Comparison of ENCODE assay signal across 20 cellular contexts in the genomic region with DNA sequence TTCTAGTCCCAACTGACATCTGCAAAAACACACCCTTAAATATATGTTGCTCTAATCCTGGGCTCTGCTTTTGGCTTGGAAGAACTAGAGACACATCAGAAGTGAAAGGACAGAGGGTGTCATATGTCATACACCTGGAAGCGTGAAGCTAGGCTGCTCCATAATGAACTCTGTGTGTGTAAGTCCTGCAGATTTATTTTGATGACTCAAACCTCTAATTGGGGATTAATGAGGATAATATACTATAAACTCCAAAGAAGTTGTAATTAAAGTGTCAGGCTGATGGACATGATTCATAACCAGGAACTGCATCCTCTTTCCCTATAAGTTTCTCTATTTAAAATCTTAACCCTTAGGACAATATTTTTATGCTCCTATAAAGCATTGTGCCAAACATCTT. TPM values are rescaled to one million over a fixed set of nuclear protein-coding genes. Genes with fewer than 3 reads are reported as not detected.
"Had no signal": no experiment of that assay in that cellular context is flagged by ENCODE, and none has a peak within 500 bp of the region (broad histone marks: within the 10 kb centered on the region; RNA-seq: fewer than 3 reads in every experiment).

No MANE protein-coding gene starts in this region.

- H3K4me3 ChIP-seq: lower lobe of right lung, tibial artery, vagina had no signal

- H3K9me3 ChIP-seq: lower lobe of right lung, neutrophil, vagina had no signal

- H3K36me3 ChIP-seq: lower lobe of right lung, neutrophil, tibial artery, vagina had no signal

- DNase-seq: activated CD4-positive, alpha-beta T cell treated with anti-CD3 and anti-CD28 coated beads for 4 hours; activated CD8-positive, alpha-beta memory T cell treated with anti-CD3 and anti-CD28 coated beads, Interleukin-2, amount 50 U/mL, for 4 hours; activated CD8-positive, alpha-beta T cell treated with anti-CD3 and anti-CD28 coated beads for 36 hours; activated gamma-delta T cell treated with Interleukin-2 at 50 U/mL for 16 hours; activated naive CD8-positive, alpha-beta T cell treated with anti-CD3 and anti-CD28 coated beads, Interleukin-2, amount 10 ng/mL, durations not matched to agents 7 days and 5 days; activated T-cell treated with anti-CD3 and anti-CD28 coated beads, Interleukin-2, amount 50 U/mL, for 72 hours; endodermal cell; erythroblast; left cardiac atrium; lower lobe of right lung; stimulated activated CD4-positive, alpha-beta T cell treated with anti-CD3 and anti-CD28 coated beads, Interleukin-4, amount 100 ng/mL, for 4 hours; tibial artery had no signal

- H3K27ac Mint-ChIP-seq: activated CD8-positive, alpha-beta T cell treated with anti-CD3 and anti-CD28 coated beads for 36 hours; activated naive CD8-positive, alpha-beta T cell treated with anti-CD3 and anti-CD28 coated beads, Interleukin-2, amount 10 ng/mL, durations not matched to agents 7 days and 5 days; activated T-cell treated with anti-CD3 and anti-CD28 coated beads, Interleukin-2, amount 50 U/mL, for 72 hours; endodermal cell; mesothelial cell of epicardium had no signal

- H3K27ac ChIP-seq: lower lobe of right lung, neutrophil, tibial artery, vagina, VCaP had no signal

- FAIRE-seq: bronchial epithelial cell had no signal

- H3K36me3 Mint-ChIP-seq: activated naive CD8-positive, alpha-beta T cell treated with anti-CD3 and anti-CD28 coated beads, Interleukin-2, amount 10 ng/mL, durations not matched to agents 7 days and 5 days; mesothelial cell of epicardium had no signal

- H3K9me3 Mint-ChIP-seq: activated CD8-positive, alpha-beta T cell treated with anti-CD3 and anti-CD28 coated beads for 36 hours; activated naive CD8-positive, alpha-beta T cell treated with anti-CD3 and anti-CD28 coated beads, Interleukin-2, amount 10 ng/mL, durations not matched to agents 7 days and 5 days; activated T-cell treated with anti-CD3 and anti-CD28 coated beads, Interleukin-2, amount 50 U/mL, for 72 hours; mesothelial cell of epicardium had no signal

- H3K4me3 Mint-ChIP-seq: activated CD8-positive, alpha-beta T cell treated with anti-CD3 and anti-CD28 coated beads for 36 hours; activated naive CD8-positive, alpha-beta T cell treated with anti-CD3 and anti-CD28 coated beads, Interleukin-2, amount 10 ng/mL, durations not matched to agents 7 days and 5 days; activated T-cell treated with anti-CD3 and anti-CD28 coated beads, Interleukin-2, amount 50 U/mL, for 72 hours; mesothelial cell of epicardium had no signal

- ATAC-seq: activated CD8-positive, alpha-beta T cell treated with anti-CD3 and anti-CD28 coated beads for 36 hours; activated T-cell treated with anti-CD3 and anti-CD28 coated beads, Interleukin-2, amount 50 U/mL, for 72 hours; left cardiac atrium; lower lobe of right lung had no signal

RNA-seq across cellular contexts. Expression of gene KCNK10, which starts 4.4 kb away (rescaled TPM):
- total RNA-seq: activated CD8-positive, alpha-beta T cell treated with anti-CD3 and anti-CD28 coated beads for 36 hours; activated naive CD8-positive, alpha-beta T cell treated with anti-CD3 and anti-CD28 coated beads, Interleukin-2, amount 10 ng/mL, durations not matched to agents 7 days and 5 days; bronchial epithelial cell; chondrocyte; dermis microvascular lymphatic vessel endothelial cell; left cardiac atrium; lower lobe of right lung; mesothelial cell of epicardium; myocyte had no signal
